Comparison of ENCODE assay signal across 1 cellular context in the genomic region with DNA sequence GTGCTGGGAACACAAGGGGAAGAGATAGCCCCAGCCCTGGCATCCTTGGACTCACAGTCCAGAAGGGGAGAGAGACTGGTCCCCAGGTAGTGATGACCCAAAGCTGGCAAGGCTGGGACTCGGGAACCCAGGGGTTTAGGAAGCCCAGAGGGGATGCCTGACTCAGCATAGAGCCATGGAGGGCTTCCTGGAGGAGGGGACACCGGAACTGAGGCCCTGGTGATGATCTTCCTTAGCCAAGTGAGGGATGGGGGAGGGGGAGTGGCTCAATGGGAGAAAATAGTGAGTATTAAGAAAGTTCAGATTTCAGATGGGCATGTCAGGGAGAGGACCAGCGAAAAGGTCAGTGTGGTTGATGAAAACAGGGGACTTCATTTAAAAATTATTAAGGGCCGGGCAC.
TF ChIP-seq lines count a peak whose summit lies in the region.

No MANE protein-coding gene starts in this region.

TF ChIP-seq in H1, 55 proteins besides CTCF, POLR2A, EP300 and RAD21:
- TF ChIP-seq JUND (IDR thresholded peaks at IDR 0.05; ENCODE audit: low read length), result no peak
- TF ChIP-seq MAFK (IDR thresholded peaks at IDR 0.05; ENCODE audit: low read depth, low read length), result peak; percentile 62; the same call in 1 of the 2 replicates
